Comparison of ENCODE assay signal across 7 cellular contexts in genomic region chr16:31179153-31179746, GRCh38. TPM values are rescaled to one million over a fixed set of nuclear protein-coding genes. Genes with fewer than 3 reads are reported as not detected.
DNase-seq lines count a peak whose midpoint lies in the region; ATAC-seq, FAIRE-seq and TF ChIP-seq lines count a peak whose summit lies in the region.

No MANE protein-coding gene starts in this region.

- in situ Hi-C loops in G401 (cut with HindIII; ENCODE audit: low sequenced_read_pairs) = no loop called here

- peaks cover 38% of the 10 kb centered on the region for H3K4me1 Mint-ChIP-seq in chondrocyte (ENCODE audit: low read depth)

- H3K9ac ChIP-seq in HUES48 (ENCODE audit: low read depth, low read length) = peak overlapping the region; percentile 97
- H3K9ac ChIP-seq in mucosa of stomach (ENCODE audit: low read length) = peak overlapping the region; percentile 91

- peak overlapping the region; percentile 96 for H3K4me3 Mint-ChIP-seq in chondrocyte (ENCODE audit: unreplicated experiment)

- peaks cover 21% of the 10 kb centered on the region for H3K36me3 Mint-ChIP-seq in chondrocyte (ENCODE audit: low read depth)

- H3K27me3 ChIP-seq in HUES48 (ENCODE audit: control insufficient read depth, insufficient read depth, low read length) = no peaks in the 10 kb centered on the region
- H3K27me3 ChIP-seq in mucosa of stomach (ENCODE audit: control insufficient read depth, insufficient read depth, low read length) = no peaks in the 10 kb centered on the region

- H3K27ac ChIP-seq in HUES48 (ENCODE audit: low read depth, low read length) = peak overlapping the region; percentile 96

- DNase-seq in chondrocyte (ENCODE audit: low spot score) = no peak
- DNase-seq in stimulated activated CD4-positive, alpha-beta T cell treated with anti-CD3 and anti-CD28 coated beads, Interleukin-2, amount 100 ng/mL, for 48 hours = no peak
- no peak for DNase-seq in G401 (ENCODE audit: low spot score)
- no peak for DNase-seq in RCC 7860 (ENCODE audit: low spot score)

- peaks cover 32% of the 10 kb centered on the region for H3K36me3 ChIP-seq in HUES48 (ENCODE audit: control insufficient read depth, insufficient read depth, low read length)
- no peaks in the 10 kb centered on the region for H3K36me3 ChIP-seq in mucosa of stomach (ENCODE audit: control insufficient read depth, insufficient read depth, low read length)

- H3K4me1 ChIP-seq in HUES48 (ENCODE audit: control insufficient read depth, insufficient read depth, low read length) (peaks cover 6% of the 10 kb centered on the region; the same call in 1 of the 2 replicates), mucosa of stomach (ENCODE audit: control insufficient read depth, insufficient read depth, low read length) (peaks cover 14% of the 10 kb centered on the region)

- TF ChIP-seq CTCF in chondrocyte (IDR thresholded peaks at IDR 0.05) = no peak

- H3K9me3 ChIP-seq in HUES48 (ENCODE audit: control insufficient read depth, insufficient read depth, low read length) (no peaks in the 10 kb centered on the region), mucosa of stomach (ENCODE audit: control insufficient read depth, low read length) (no peaks in the 10 kb centered on the region)

- H3K9me3 Mint-ChIP-seq in chondrocyte (ENCODE audit: low read depth) = no peaks in the 10 kb centered on the region

- H3K27me3 Mint-ChIP-seq in chondrocyte (ENCODE audit: low read depth) = no peaks in the 10 kb centered on the region

- H3K4me3 ChIP-seq in HUES48 (ENCODE audit: low read depth, low read length) = peak overlapping the region; percentile 85
- peak overlapping the region; percentile 65 for H3K4me3 ChIP-seq in mucosa of stomach (ENCODE audit: low read length)

- no peak for FAIRE-seq in RCC 7860 (lab: Jason Lieb, UNC)

- peak; percentile 1 for ATAC-seq in GM19463 (IDR thresholded peaks at IDR 0.05; ENCODE audit: unreplicated experiment)

- peak overlapping the region; percentile 100 for H3K27ac Mint-ChIP-seq in chondrocyte (ENCODE audit: unreplicated experiment)

RNA-seq across cellular contexts. Expression of gene FUS, which starts 0.7 kb away (rescaled TPM):
- total RNA-seq in chondrocyte = 226 to 414 TPM (median 231 TPM) in 3 replicates
- 40.7 and 70.0 TPM in 2 replicates for total RNA-seq in G401 (2014; rRNA removed; shearing (Covaris generic))

RNA-seq across cellular contexts. Expression of gene PYCARD, which starts 23.3 kb away (rescaled TPM):
- 2.7 to 2.9 TPM (median 2.8 TPM) in 3 replicates for total RNA-seq in chondrocyte
- total RNA-seq in G401 (2014; rRNA removed; shearing (Covaris generic)) = 17.2 and 27.2 TPM in 2 replicates

RNA-seq across cellular contexts. Expression of gene PRSS36, which starts 29.4 kb away (rescaled TPM):
- total RNA-seq in chondrocyte = 0.35 to 0.39 TPM in 2 of 3 replicates, not detected in the other
- total RNA-seq in G401 (2014; rRNA removed; shearing (Covaris generic)) = 0.06 TPM in 1 of 2 replicates, not detected in the other

RNA-seq across cellular contexts. Expression of gene TRIM72, which starts 34.7 kb away (rescaled TPM):
- total RNA-seq in chondrocyte = not detected in 3 replicates
- total RNA-seq in G401 (2014; rRNA removed; shearing (Covaris generic)) = not detected in 2 replicates

RNA-seq across cellular contexts. Expression of gene PYDC1, which starts 37.7 kb away (rescaled TPM):
- total RNA-seq in chondrocyte = not detected in 3 replicates
- total RNA-seq in G401 (2014; rRNA removed; shearing (Covaris generic)) = not detected in 2 replicates
